ENCODE assay signal across 17 cellular contexts in the genomic region with DNA sequence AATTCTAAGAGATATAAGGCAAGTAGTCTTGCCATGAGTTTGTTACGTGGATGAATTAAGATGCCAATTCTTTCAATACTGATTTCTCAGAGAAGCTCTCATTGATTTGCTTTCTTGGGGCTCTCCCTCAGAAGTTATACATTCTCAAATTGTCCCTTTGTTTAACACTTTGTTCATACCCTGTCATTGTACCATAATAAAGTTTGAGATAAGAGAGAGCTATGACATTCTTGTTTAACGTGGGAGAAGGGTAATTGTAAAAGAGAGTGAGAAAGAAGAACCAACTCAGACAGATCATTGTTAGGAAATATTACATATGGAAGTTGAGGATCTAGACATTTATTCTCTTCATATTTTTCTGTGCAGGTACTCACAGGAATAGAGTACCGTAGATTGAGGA. TPM values are rescaled to one million over a fixed set of nuclear protein-coding genes. Genes with fewer than 3 reads are reported as not detected.
A peak's percentile ranks its signal among the peaks of the same experiment; 100 is the strongest.
DNase-seq lines count a peak whose midpoint lies in the region; ATAC-seq and TF ChIP-seq lines count a peak whose summit lies in the region.
"Had no signal": no experiment of that assay in that cellular context is flagged by ENCODE, and none has a peak within 500 bp of the region (broad histone marks: within the 10 kb centered on the region; RNA-seq: fewer than 3 reads in every experiment).

No MANE protein-coding gene starts in this region.

- peaks cover 0 to 40% (median 20%) of the 10 kb centered on the region in 12 donors for H3K4me1 ChIP-seq in heart left ventricle
- H3K4me1 ChIP-seq in hepatocyte (ENCODE audit: insufficient read depth) = peaks cover 8% of the 10 kb centered on the region
- peaks cover 40% of the 10 kb centered on the region for H3K4me1 ChIP-seq in psoas muscle
- peaks cover 11 to 67% (median 35%) of the 10 kb centered on the region in 4 donors for H3K4me1 ChIP-seq in transverse colon
- peaks cover 23% of the 10 kb centered on the region for H3K4me1 ChIP-seq in PC-3 (ENCODE audit: insufficient read depth, low read length)
- H3K4me1 ChIP-seq: HAP-1 had no signal

- H2AFZ ChIP-seq in hepatocyte (no peak overlapping the region), PC-3 (ENCODE audit: low read length) (no peak overlapping the region)
- H2AFZ ChIP-seq: GM23248 had no signal

- BruUV-seq in PC-3 (replicated peaks; lab: Mats Ljungman, UMichigan) = no TSS peak

- H3K36me3 ChIP-seq in heart left ventricle = peaks cover 0 to 5% (median 0%) of the 10 kb centered on the region in 9 donors
- no peaks in the 10 kb centered on the region for H3K36me3 ChIP-seq in hepatocyte (replicated peaks; ENCODE audit: insufficient read depth, low read depth)
- peaks cover 0 to 3% of the 10 kb centered on the region in 2 donors for H3K36me3 ChIP-seq in psoas muscle (ENCODE audit: insufficient read depth in 1 of 2, low read depth in 1 of 2)
- peaks cover 0 to 7% (median 0%) of the 10 kb centered on the region in 4 donors for H3K36me3 ChIP-seq in transverse colon
- no peaks in the 10 kb centered on the region for H3K36me3 ChIP-seq in PC-3 (ENCODE audit: low read depth, low read length)
- H3K36me3 ChIP-seq: HAP-1 had no signal

- TF ChIP-seq POLR2A in heart left ventricle (IDR thresholded peaks at IDR 0.05) (no peak), transverse colon (IDR thresholded peaks at IDR 0.05) (no peak)

- H3K4me3 ChIP-seq in heart left ventricle = no peak overlapping the region
- H3K4me3 ChIP-seq in hepatocyte = no peak overlapping the region
- no peak overlapping the region for H3K4me3 ChIP-seq in psoas muscle
- H3K4me3 ChIP-seq in transverse colon = no peak overlapping the region
- no peak overlapping the region for H3K4me3 ChIP-seq in PC-3 (ENCODE audit: low read length)
- H3K4me3 ChIP-seq: BLaER1 treated with 17β-estradiol and CSF1 and Interleukin-3, amounts not matched to agents 10 nM and 100 nM; GM23248; HAP-1 had no signal

- no peak for DNase-seq in heart left ventricle
- no peak for DNase-seq in left cardiac atrium
- no peak for DNase-seq in hepatocyte (ENCODE audit: low spot score)
- DNase-seq in psoas muscle = no peak
- no peak for DNase-seq in transverse colon
- DNase-seq in PC-3 = no peak
- DNase-seq: 8988T; Calu3; CD8-positive, alpha-beta T cell; DMS79 treated with DMSO at 0.1 percent for 48 hours; GF-D8; GM23248 had no signal

- no peak for TF ChIP-seq EP300 in transverse colon (IDR thresholded peaks at IDR 0.05; ENCODE audit: low read depth)

- H3K79me2 ChIP-seq in hepatocyte (peaks cover 10% of the 10 kb centered on the region), PC-3 (ENCODE audit: low read length) (peaks cover 18% of the 10 kb centered on the region)

- CTCF ChIA-PET in PC-3 (lab: Charles Lee) = no interaction called here

- POLR2A ChIA-PET in PC-3 (lab: Charles Lee; ENCODE audit: unreplicated experiment) = no interaction called here

- H4K20me1 ChIP-seq in hepatocyte (ENCODE audit: insufficient read depth, poor library complexity, severe bottlenecking) (no peaks in the 10 kb centered on the region), PC-3 (ENCODE audit: low read length) (no peaks in the 10 kb centered on the region)
- H4K20me1 ChIP-seq: BLaER1 treated with 17β-estradiol and CSF1 and Interleukin-3, amounts not matched to agents 10 nM and 100 nM had no signal

- H3K9ac ChIP-seq in PC-3 (ENCODE audit: low read length) = no peak overlapping the region
- H3K9ac ChIP-seq: BLaER1 treated with 17β-estradiol and CSF1 and Interleukin-3, amounts not matched to agents 10 nM and 100 nM; GM23248 had no signal

- no peaks in the 10 kb centered on the region for H3K9me2 ChIP-seq in hepatocyte (replicated peaks; ENCODE audit: insufficient read depth)
- no peaks in the 10 kb centered on the region for H3K9me2 ChIP-seq in PC-3 (replicated peaks; ENCODE audit: low read length)

- ATAC-seq in heart left ventricle = no peak
- ATAC-seq in left cardiac atrium = no peak
- no peak for ATAC-seq in psoas muscle
- ATAC-seq in GM19467 (IDR thresholded peaks at IDR 0.05; ENCODE audit: unreplicated experiment) = no peak
- ATAC-seq in GM18909 (IDR thresholded peaks at IDR 0.05; ENCODE audit: poor library complexity, unreplicated experiment) = no peak
- no peak for ATAC-seq in PC-3
- ATAC-seq: CD8-positive, alpha-beta T cell; HepG2 had no signal

- no peaks in the 10 kb centered on the region for H3F3A ChIP-seq in PC-3 (ENCODE audit: low read length, unreplicated experiment)

- intact Hi-C loops in heart left ventricle (cut with DNase I) (no loop called here), left cardiac atrium (cut with DNase I) (no loop called here), psoas muscle (cut with DNase I) (no loop called here), transverse colon (cut with DNase I; ENCODE audit: low total_unique reads) (no loop called here), PC-3 (cut with micrococcal nuclease) (no loop called here)

- H3K27me3 ChIP-seq in heart left ventricle = no peaks in the 10 kb centered on the region
- H3K27me3 ChIP-seq in hepatocyte = no peaks in the 10 kb centered on the region
- H3K27me3 ChIP-seq in psoas muscle (ENCODE audit: insufficient read depth in 3 of 3, low read length in 2 of 3) = no peaks in the 10 kb centered on the region
- no peaks in the 10 kb centered on the region for H3K27me3 ChIP-seq in transverse colon
- no peaks in the 10 kb centered on the region for H3K27me3 ChIP-seq in PC-3 (ENCODE audit: low read length)
- H3K27me3 ChIP-seq: BLaER1 treated with 17β-estradiol and CSF1 and Interleukin-3, amounts not matched to agents 10 nM and 100 nM had no signal

- in situ Hi-C loops in transverse colon (cut with MboI; ENCODE audit: low pct_ligation_motif_present in 1 of 4, low pct_unique_long_range_greater_than_20kb in 1 of 4, low sequenced_read_pairs in 3 of 4) = no loop called here

- H3K4me2 ChIP-seq in hepatocyte = peak overlapping the region; percentile 4
- H3K4me2 ChIP-seq in PC-3 (ENCODE audit: low read length) = no peak overlapping the region
- H3K4me2 ChIP-seq: BLaER1 treated with 17β-estradiol and CSF1 and Interleukin-3, amounts not matched to agents 10 nM and 100 nM had no signal

- no peak for TF ChIP-seq CTCF in heart left ventricle (IDR thresholded peaks at IDR 0.05)
- no peak for TF ChIP-seq CTCF in hepatocyte (IDR thresholded peaks at IDR 0.05; ENCODE audit: poor library complexity)
- TF ChIP-seq CTCF in psoas muscle (IDR thresholded peaks at IDR 0.05) = no peak
- no peak for TF ChIP-seq CTCF in transverse colon (IDR thresholded peaks at IDR 0.05)
- no peak for TF ChIP-seq CTCF in PC-3 (conservative IDR thresholded peaks at IDR 0.05; ENCODE audit: low read depth, low read length)

- H3K9me3 ChIP-seq in heart left ventricle (no peaks in the 10 kb centered on the region), hepatocyte (ENCODE audit: low read depth) (no peaks in the 10 kb centered on the region), psoas muscle (no peaks in the 10 kb centered on the region), transverse colon (no peaks in the 10 kb centered on the region), PC-3 (ENCODE audit: low read length) (no peaks in the 10 kb centered on the region)
- H3K9me3 ChIP-seq: HAP-1 had no signal

- 54 to 67% (median 57%) methylated on average over 3 of the region's 3 CpGs for WGBS in heart left ventricle, 4 donors
- WGBS in hepatocyte (ENCODE audit: low lambda C conversion rate, missing lambda C conversion rate) = 72% methylated on average over 3 of the region's 3 CpGs
- 40 to 53% (median 46%) methylated on average over 3 of the region's 3 CpGs for WGBS in psoas muscle, 3 donors
- 50 to 60% methylated on average over 3 of the region's 3 CpGs for WGBS in transverse colon (ENCODE audit: low coverage in 1 of 2), 2 donors

- H3K27ac ChIP-seq in heart left ventricle = peak overlapping the region in 9 of 12 donors; percentile 21 to 57 (median 43)
- no peak overlapping the region for H3K27ac ChIP-seq in hepatocyte
- H3K27ac ChIP-seq in psoas muscle = peak overlapping the region; percentile 69
- H3K27ac ChIP-seq in transverse colon = peak overlapping the region; percentile 0 to 41 (median 37)
- no peak overlapping the region for H3K27ac ChIP-seq in PC-3 (ENCODE audit: low read length)
- H3K27ac ChIP-seq: BLaER1 treated with 17β-estradiol and CSF1 and Interleukin-3, amounts not matched to agents 10 nM and 100 nM; GM23248 had no signal

RNA-seq across cellular contexts. Expression of gene ACSS2, which starts 19.1 kb away (rescaled TPM):
- total RNA-seq in heart left ventricle (100 to 1,000 TPM in 4 of 9 donors, 10 to 100 TPM in 5; 87.1 to 113 (median 99.7) TPM), left cardiac atrium (100 to 1,000 TPM in 1 of 2 donors, 10 to 100 TPM in 1; 80.8 to 118 TPM), hepatocyte (59.5 and 91.9 TPM in 2 replicates), psoas muscle (100 to 1,000 TPM; 106 to 161 (median 115) TPM), transverse colon (100 to 1,000 TPM; 257 to 393 (median 359) TPM), PC-3 (2014; rRNA removed) (78.9 and 125 TPM in 2 replicates)
- polyA plus RNA-seq in heart left ventricle (100 to 1,000 TPM in 1 of 2 donors, 10 to 100 TPM in 1; 72.6 to 117 TPM), hepatocyte (52.0 and 56.2 TPM in 2 replicates), psoas muscle (10 to 100 TPM; 15.9 to 68.0 (median 56.7) TPM)

RNA-seq across cellular contexts. Expression of gene GGT7, which starts 22.8 kb away (rescaled TPM):
- total RNA-seq in heart left ventricle (10 to 100 TPM in 8 of 9 donors, 1 to 10 TPM in 1; 7.9 to 30.7 (median 17.5) TPM), left cardiac atrium (10 to 100 TPM; 14.3 to 16.9 TPM), hepatocyte (4.9 and 9.8 TPM in 2 replicates), psoas muscle (10 to 100 TPM; 12.8 to 36.2 (median 29.0) TPM), transverse colon (10 to 100 TPM; 11.2 to 19.1 (median 15.1) TPM), PC-3 (2014; rRNA removed) (1.5 and 3.2 TPM in 2 replicates)
- polyA plus RNA-seq in heart left ventricle (10 to 100 TPM; 13.0 to 22.1 TPM), hepatocyte (18.2 and 23.9 TPM in 2 replicates), psoas muscle (10 to 100 TPM in 2 of 3 donors, 1 to 10 TPM in 1; 4.8 to 32.4 (median 14.3) TPM)

Comparison
In these comparisons a context has a peak if more than half of its experiments do, and no peak if none do; other contexts are left out.
1. H3K27ac ChIP-seq: peak in heart left ventricle (9 of 12), psoas muscle (single experiment) and transverse colon (4 of 4); none in hepatocyte (single experiment) and PC-3 (single experiment).